Comparison of ENCODE assay signal across 1 cellular context in genomic region chr19:11293468-11294389, GRCh38.
TF ChIP-seq lines count a peak whose summit lies in the region.

No MANE protein-coding gene starts in this region.

TF ChIP-seq in K562, 482 proteins besides CTCF, POLR2A, EP300 and RAD21 (continued from another document and continues in another):
- TF ChIP-seq ZNF57 (CRISPR knock-in tag; IDR thresholded peaks at IDR 0.05) = no peak
- TF ChIP-seq TAF9B (IDR thresholded peaks at IDR 0.05; ENCODE audit: partially characterized antibody) = no peak
- TF ChIP-seq POLR2G (IDR thresholded peaks at IDR 0.05; ENCODE audit: low read depth, low read length) = no peak
- no peak for TF ChIP-seq CBFB (CRISPR knock-in tag; IDR thresholded peaks at IDR 0.05)
- no peak for TF ChIP-seq SRF (CRISPR knock-in tag; IDR thresholded peaks at IDR 0.05)
- TF ChIP-seq SNIP1 (IDR thresholded peaks at IDR 0.05; ENCODE audit: low read depth) = no peak
- no peak for TF ChIP-seq DACH1 (IDR thresholded peaks at IDR 0.05; ENCODE audit: partially characterized antibody)
- no peak for TF ChIP-seq SOX6 (IDR thresholded peaks at IDR 0.05)
- TF ChIP-seq SNRNP70 (optimal IDR thresholded peaks at IDR 0.05; ENCODE audit: low read depth, low read length) = no peak
- TF ChIP-seq, protein P1, sequence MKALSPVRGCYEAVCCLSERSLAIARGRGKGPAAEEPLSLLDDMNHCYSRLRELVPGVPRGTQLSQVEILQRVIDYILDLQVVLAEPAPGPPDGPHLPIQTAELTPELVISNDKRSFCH (CRISPR knock-in tag; IDR thresholded peaks at IDR 0.05) = no peak
- TF ChIP-seq, protein P1 (tag; IDR thresholded peaks at IDR 0.05) = no peak
- TF ChIP-seq FOXK2 (conservative IDR thresholded peaks at IDR 0.05 in 1 of 2, IDR thresholded peaks at IDR 0.05 in 1 of 2; ENCODE audit: low read depth in 2 of 2) = no peak
- TF ChIP-seq GATAD2B (IDR thresholded peaks at IDR 0.05; ENCODE audit: borderline replicate concordance) = no peak
- peak in 1 of 2 experiments; percentile 44; a peak in 1 of 4 replicates for TF ChIP-seq HDAC1 (IDR thresholded peaks at IDR 0.05)
- no peak for TF ChIP-seq ZNF444 (CRISPR knock-in tag; IDR thresholded peaks at IDR 0.05)
- TF ChIP-seq ZBTB9 (CRISPR knock-in tag; IDR thresholded peaks at IDR 0.05) = no peak
- no peak for TF ChIP-seq ZNF134 (CRISPR knock-in tag; conservative IDR thresholded peaks at IDR 0.05)
- no peak for TF ChIP-seq PATZ1 (CRISPR knock-in tag; IDR thresholded peaks at IDR 0.05; ENCODE audit: borderline replicate concordance)
- no peak for TF ChIP-seq BRD4 (IDR thresholded peaks at IDR 0.05)
- TF ChIP-seq TCFL5 (CRISPR knock-in tag; conservative IDR thresholded peaks at IDR 0.05) = no peak
- TF ChIP-seq, protein P2, sequence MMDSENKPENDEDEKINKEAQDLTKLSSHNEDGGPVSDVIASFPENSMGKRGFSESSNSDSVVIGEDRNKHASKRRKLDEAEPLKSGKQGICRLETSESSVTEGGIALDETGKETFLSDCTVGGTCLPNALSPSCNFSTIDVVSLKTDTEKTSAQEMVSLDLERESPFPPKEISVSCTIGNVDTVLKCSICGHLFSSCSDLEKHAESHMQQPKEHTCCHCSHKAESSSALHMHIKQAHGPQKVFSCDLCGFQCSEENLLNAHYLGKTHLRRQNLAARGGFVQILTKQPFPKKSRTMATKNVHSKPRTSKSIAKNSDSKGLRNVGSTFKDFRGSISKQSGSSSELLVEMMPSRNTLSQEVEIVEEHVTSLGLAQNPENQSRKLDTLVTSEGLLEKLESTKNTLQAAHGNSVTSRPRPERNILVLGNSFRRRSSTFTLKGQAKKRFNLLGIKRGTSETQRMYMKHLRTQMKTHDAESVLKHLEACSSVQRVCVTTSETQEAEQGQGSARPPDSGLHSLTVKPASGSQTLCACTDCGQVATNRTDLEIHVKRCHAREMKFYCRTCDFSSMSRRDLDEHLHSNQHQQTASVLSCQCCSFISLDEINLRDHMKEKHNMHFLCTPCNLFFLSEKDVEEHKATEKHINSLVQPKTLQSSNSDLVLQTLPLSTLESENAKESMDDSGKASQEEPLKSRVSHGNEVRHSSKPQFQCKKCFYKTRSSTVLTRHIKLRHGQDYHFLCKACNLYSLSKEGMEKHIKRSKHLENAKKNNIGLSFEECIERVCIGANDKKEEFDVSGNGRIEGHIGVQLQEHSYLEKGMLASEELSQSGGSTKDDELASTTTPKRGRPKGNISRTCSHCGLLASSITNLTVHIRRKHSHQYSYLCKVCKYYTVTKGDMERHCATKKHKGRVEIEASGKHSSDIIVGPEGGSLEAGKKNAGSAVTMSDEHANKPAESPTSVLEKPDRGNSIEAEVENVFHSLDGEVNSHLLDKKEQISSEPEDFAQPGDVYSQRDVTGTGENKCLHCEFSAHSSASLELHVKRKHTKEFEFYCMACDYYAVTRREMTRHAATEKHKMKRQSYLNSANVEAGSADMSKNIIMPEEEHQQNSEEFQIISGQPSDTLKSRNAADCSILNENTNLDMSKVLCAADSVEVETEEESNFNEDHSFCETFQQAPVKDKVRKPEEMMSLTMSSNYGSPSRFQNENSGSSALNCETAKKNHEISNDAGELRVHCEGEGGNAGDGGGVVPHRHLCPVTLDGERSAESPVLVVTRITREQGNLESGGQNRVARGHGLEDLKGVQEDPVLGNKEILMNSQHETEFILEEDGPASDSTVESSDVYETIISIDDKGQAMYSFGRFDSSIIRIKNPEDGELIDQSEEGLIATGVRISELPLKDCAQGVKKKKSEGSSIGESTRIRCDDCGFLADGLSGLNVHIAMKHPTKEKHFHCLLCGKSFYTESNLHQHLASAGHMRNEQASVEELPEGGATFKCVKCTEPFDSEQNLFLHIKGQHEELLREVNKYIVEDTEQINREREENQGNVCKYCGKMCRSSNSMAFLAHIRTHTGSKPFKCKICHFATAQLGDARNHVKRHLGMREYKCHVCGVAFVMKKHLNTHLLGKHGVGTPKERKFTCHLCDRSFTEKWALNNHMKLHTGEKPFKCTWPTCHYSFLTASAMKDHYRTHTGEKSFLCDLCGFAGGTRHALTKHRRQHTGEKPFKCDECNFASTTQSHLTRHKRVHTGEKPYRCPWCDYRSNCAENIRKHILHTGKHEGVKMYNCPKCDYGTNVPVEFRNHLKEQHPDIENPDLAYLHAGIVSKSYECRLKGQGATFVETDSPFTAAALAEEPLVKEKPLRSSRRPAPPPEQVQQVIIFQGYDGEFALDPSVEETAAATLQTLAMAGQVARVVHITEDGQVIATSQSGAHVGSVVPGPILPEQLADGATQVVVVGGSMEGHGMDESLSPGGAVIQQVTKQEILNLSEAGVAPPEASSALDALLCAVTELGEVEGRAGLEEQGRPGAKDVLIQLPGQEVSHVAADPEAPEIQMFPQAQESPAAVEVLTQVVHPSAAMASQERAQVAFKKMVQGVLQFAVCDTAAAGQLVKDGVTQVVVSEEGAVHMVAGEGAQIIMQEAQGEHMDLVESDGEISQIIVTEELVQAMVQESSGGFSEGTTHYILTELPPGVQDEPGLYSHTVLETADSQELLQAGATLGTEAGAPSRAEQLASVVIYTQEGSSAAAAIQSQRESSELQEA (IDR thresholded peaks at IDR 0.05; ENCODE audit: low read depth) = peak; percentile 36; the same call in 1 of the 2 replicates
- TF ChIP-seq WHSC1 (IDR thresholded peaks at IDR 0.05; ENCODE audit: low read length) = no peak
- TF ChIP-seq MECOM (CRISPR knock-in tag; IDR thresholded peaks at IDR 0.05) = no peak
- TF ChIP-seq, protein P3, sequence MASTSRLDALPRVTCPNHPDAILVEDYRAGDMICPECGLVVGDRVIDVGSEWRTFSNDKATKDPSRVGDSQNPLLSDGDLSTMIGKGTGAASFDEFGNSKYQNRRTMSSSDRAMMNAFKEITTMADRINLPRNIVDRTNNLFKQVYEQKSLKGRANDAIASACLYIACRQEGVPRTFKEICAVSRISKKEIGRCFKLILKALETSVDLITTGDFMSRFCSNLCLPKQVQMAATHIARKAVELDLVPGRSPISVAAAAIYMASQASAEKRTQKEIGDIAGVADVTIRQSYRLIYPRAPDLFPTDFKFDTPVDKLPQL (IDR thresholded peaks at IDR 0.05; ENCODE audit: extremely low read depth, insufficient read length) = no peak
- TF ChIP-seq FOSL1 (tag; conservative IDR thresholded peaks at IDR 0.05) = no peak
- TF ChIP-seq, protein P4, sequence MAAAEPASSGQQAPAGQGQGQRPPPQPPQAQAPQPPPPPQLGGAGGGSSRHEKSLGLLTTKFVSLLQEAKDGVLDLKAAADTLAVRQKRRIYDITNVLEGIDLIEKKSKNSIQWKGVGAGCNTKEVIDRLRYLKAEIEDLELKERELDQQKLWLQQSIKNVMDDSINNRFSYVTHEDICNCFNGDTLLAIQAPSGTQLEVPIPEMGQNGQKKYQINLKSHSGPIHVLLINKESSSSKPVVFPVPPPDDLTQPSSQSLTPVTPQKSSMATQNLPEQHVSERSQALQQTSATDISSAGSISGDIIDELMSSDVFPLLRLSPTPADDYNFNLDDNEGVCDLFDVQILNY (CRISPR knock-in tag; IDR thresholded peaks at IDR 0.05) = no peak
- TF ChIP-seq ZHX1 (conservative IDR thresholded peaks at IDR 0.05; ENCODE audit: low read length) = no peak
- no peak for TF ChIP-seq POLR2B (IDR thresholded peaks at IDR 0.05; ENCODE audit: low read depth, partially characterized antibody)
- TF ChIP-seq FOXM1 (IDR thresholded peaks at IDR 0.05; ENCODE audit: low read depth) = no peak
- no peak for TF ChIP-seq FOXM1 (CRISPR knock-in tag; IDR thresholded peaks at IDR 0.05; ENCODE audit: low read depth)
- no peak for TF ChIP-seq CBX8 (IDR thresholded peaks at IDR 0.05; ENCODE audit: borderline replicate concordance, extremely low read depth, low read depth, low read length, poor library complexity, severe bottlenecking)
- no peak for TF ChIP-seq MYBL2 (IDR thresholded peaks at IDR 0.05; ENCODE audit: low read depth)
- no peak for TF ChIP-seq MYBL2 (CRISPR knock-in tag; IDR thresholded peaks at IDR 0.05; ENCODE audit: borderline replicate concordance)
- no peak for TF ChIP-seq ARNT (IDR thresholded peaks at IDR 0.05)
- no peak for TF ChIP-seq MAFG (tag; conservative IDR thresholded peaks at IDR 0.05)
- TF ChIP-seq ASH1L (IDR thresholded peaks at IDR 0.05; ENCODE audit: borderline replicate concordance, low read depth, partially characterized antibody) = no peak
- TF ChIP-seq ZNF583 (CRISPR knock-in tag; IDR thresholded peaks at IDR 0.05) = no peak
- TF ChIP-seq VEZF1 (CRISPR knock-in tag; IDR thresholded peaks at IDR 0.05) = peak; percentile 82
- no peak for TF ChIP-seq ZNF311 (CRISPR knock-in tag; IDR thresholded peaks at IDR 0.05)
- TF ChIP-seq ATF7 (IDR thresholded peaks at IDR 0.05) = 0 out of 2 replicates have a peak, but pooled peaks have one; percentile 11
- no peak for TF ChIP-seq ZNF76 (CRISPR knock-in tag; IDR thresholded peaks at IDR 0.05; ENCODE audit: borderline replicate concordance)
- TF ChIP-seq ZNF124 (CRISPR knock-in tag; IDR thresholded peaks at IDR 0.05) = no peak
- TF ChIP-seq E2F3 (CRISPR knock-in tag; IDR thresholded peaks at IDR 0.05) = no peak
- TF ChIP-seq XRCC5 (IDR thresholded peaks at IDR 0.05; ENCODE audit: low read depth, low read length) = 0 out of 2 replicates have a peak, but pooled peaks have one; percentile 57
- TF ChIP-seq, protein P5, sequence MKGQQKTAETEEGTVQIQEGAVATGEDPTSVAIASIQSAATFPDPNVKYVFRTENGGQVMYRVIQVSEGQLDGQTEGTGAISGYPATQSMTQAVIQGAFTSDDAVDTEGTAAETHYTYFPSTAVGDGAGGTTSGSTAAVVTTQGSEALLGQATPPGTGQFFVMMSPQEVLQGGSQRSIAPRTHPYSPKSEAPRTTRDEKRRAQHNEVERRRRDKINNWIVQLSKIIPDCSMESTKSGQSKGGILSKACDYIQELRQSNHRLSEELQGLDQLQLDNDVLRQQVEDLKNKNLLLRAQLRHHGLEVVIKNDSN (CRISPR knock-in tag; IDR thresholded peaks at IDR 0.05) = no peak
- no peak for TF ChIP-seq DDX20 (tag; IDR thresholded peaks at IDR 0.05; ENCODE audit: low read depth)
- TF ChIP-seq, protein P6, sequence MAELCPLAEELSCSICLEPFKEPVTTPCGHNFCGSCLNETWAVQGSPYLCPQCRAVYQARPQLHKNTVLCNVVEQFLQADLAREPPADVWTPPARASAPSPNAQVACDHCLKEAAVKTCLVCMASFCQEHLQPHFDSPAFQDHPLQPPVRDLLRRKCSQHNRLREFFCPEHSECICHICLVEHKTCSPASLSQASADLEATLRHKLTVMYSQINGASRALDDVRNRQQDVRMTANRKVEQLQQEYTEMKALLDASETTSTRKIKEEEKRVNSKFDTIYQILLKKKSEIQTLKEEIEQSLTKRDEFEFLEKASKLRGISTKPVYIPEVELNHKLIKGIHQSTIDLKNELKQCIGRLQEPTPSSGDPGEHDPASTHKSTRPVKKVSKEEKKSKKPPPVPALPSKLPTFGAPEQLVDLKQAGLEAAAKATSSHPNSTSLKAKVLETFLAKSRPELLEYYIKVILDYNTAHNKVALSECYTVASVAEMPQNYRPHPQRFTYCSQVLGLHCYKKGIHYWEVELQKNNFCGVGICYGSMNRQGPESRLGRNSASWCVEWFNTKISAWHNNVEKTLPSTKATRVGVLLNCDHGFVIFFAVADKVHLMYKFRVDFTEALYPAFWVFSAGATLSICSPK (IDR thresholded peaks at IDR 0.05; ENCODE audit: borderline replicate concordance) = 0 out of 2 replicates have a peak, but pooled peaks have one; percentile 24
